Comparison of ENCODE assay signal across 21 cellular contexts in genomic region chr13:98433654-98434053, GRCh38.
"Had no signal": no experiment of that assay in that cellular context is flagged by ENCODE, and none has a peak within 500 bp of the region (broad histone marks: within the 10 kb centered on the region; RNA-seq: fewer than 3 reads in every experiment).

No MANE protein-coding gene starts in this region.

- H3K4me3 ChIP-seq: K562 had no signal

- ATAC-seq: K562 had no signal

- H3K9me3 Mint-ChIP-seq: IgD-negative memory B cell had no signal

- FAIRE-seq: K562, RCC 7860 had no signal

- H3K4me1 Mint-ChIP-seq: IgD-negative memory B cell had no signal

- H3K9me3 ChIP-seq: SK-N-SH had no signal

- H3K27ac Mint-ChIP-seq: IgD-negative memory B cell had no signal

- H3K4me3 Mint-ChIP-seq: IgD-negative memory B cell had no signal

- H3K9ac ChIP-seq: KMS-11, SK-N-SH had no signal

- H3K4me2 ChIP-seq: KMS-11, SK-N-SH had no signal

- DNase-seq: Kasumi-1, MM.1S, NCI-H1092 treated with DMSO at 0.1 percent for 48 hours, NCI-H1436, NCI-H187, NCI-H2029, NCI-H2081 treated with DMSO at 0.1 percent for 48 hours, NCI-H2171, NCI-H226, NCI-H446, NCI-H510A, NCI-H524 treated with DMSO at 0.1 percent for 48 hours, NCI-H69, NCI-H774, RPMI8226, SHP77, SK-N-SH had no signal

- H3K36me3 Mint-ChIP-seq: IgD-negative memory B cell had no signal

- H3K27ac ChIP-seq: KMS-11 had no signal
